Comparison of ENCODE assay signal across 26 cellular contexts in genomic region chr4:122966201-122966600, GRCh38.
"Had no signal": no experiment of that assay in that cellular context is flagged by ENCODE, and none has a peak within 500 bp of the region (broad histone marks: within the 10 kb centered on the region; RNA-seq: fewer than 3 reads in every experiment).

No MANE protein-coding gene starts in this region.

- H3K4me1 Mint-ChIP-seq: endodermal cell, mesothelial cell of epicardium had no signal

- H3K27ac ChIP-seq: colonic mucosa, epithelial cell of prostate, esophagus squamous epithelium, gastrocnemius medialis, heart right ventricle, left lung, lower lobe of right lung had no signal

- H3K27ac Mint-ChIP-seq: dendritic cell treated with granulocyte-macrophage colony-stimulating factor and Interleukin-4, amounts not matched to agents 40 ng/mL and 50 ng/mL, for 4 days; endodermal cell; mesothelial cell of epicardium had no signal

- H3K9me3 ChIP-seq: colonic mucosa, esophagus squamous epithelium, gastrocnemius medialis, heart right ventricle, left lung, lower lobe of right lung, mucosa of descending colon had no signal

- H3K27me3 Mint-ChIP-seq: dendritic cell treated with granulocyte-macrophage colony-stimulating factor and Interleukin-4, amounts not matched to agents 40 ng/mL and 50 ng/mL, for 4 days; effector memory CD8-positive, alpha-beta T cell had no signal

- H3K36me3 ChIP-seq: colonic mucosa, gastrocnemius medialis, lower lobe of right lung had no signal

- DNase-seq: colonic mucosa; cortex of kidney; effector CD8-positive, alpha-beta T cell; effector memory CD8-positive, alpha-beta T cell; endodermal cell; erythroblast; esophagus squamous epithelium; foreskin fibroblast; foreskin melanocyte; gastrocnemius medialis; glutamatergic neuron; head of caudate nucleus; heart right ventricle; hippocampal formation; left cardiac atrium; left lung; left ventricle myocardium superior; lower lobe of right lung; mesenchymal stem cell; mucosa of descending colon had no signal

- H3K4me1 ChIP-seq: colonic mucosa, esophagus squamous epithelium, gastrocnemius medialis, left lung, lower lobe of right lung had no signal

- H3K4me3 ChIP-seq: colonic mucosa, esophagus squamous epithelium, gastrocnemius medialis, heart right ventricle, left lung, lower lobe of right lung, mucosa of descending colon had no signal

- FAIRE-seq: endometrium, islet of Langerhans, keratinocyte had no signal

- H3K9me3 Mint-ChIP-seq: dendritic cell treated with granulocyte-macrophage colony-stimulating factor and Interleukin-4, amounts not matched to agents 40 ng/mL and 50 ng/mL, for 4 days; effector memory CD8-positive, alpha-beta T cell; mesothelial cell of epicardium had no signal

- H3K4me3 Mint-ChIP-seq: dendritic cell treated with granulocyte-macrophage colony-stimulating factor and Interleukin-4, amounts not matched to agents 40 ng/mL and 50 ng/mL, for 4 days; effector memory CD8-positive, alpha-beta T cell; endodermal cell; mesothelial cell of epicardium had no signal

- H3K27me3 ChIP-seq: colonic mucosa, esophagus squamous epithelium, gastrocnemius medialis, heart right ventricle, left lung had no signal
